9 cellular contexts compared by ENCODE assay signal in the genomic region with DNA sequence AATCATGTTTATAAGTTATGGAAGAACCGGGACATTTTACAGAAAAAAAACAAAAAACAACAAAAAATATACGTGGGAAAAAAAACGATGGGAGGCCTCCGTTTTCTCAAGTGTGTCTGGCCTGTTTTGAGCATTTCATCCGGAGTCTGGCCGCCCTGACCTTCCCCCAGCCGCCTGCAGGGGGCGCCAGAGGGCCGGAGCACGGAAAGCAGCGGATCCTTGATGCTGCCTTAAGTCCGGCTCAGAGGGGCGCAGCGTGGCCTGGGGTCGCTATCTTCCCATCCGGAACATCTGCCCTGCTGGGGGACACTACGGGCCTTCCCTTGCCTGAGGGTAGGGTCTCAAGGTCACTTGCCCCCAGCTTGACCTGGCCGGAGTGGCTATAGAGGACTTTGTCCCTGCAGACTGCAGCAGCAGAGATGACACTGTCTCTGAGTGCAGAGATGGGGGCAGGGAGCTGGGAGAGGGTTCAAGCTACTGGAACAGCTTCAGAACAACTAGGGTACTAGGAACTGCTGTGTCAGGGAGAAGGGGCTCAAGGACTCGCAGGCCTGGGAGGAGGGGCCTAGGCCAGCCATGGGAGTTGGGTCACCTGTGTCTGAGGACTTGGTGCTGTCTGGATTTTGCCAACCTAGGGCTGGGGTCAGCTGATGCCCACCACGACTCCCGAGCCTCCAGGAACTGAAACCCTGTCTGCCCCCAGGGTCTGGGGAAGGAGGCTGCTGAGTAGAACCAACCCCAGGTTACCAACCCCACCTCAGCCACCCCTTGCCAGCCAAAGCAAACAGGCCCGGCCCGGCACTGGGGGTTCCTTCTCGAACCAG. TPM values are rescaled to one million over a fixed set of nuclear protein-coding genes. Genes with fewer than 3 reads are reported as not detected.
A peak's percentile ranks its signal among the peaks of the same experiment; 100 is the strongest.
DNase-seq lines count a peak whose midpoint lies in the region; ATAC-seq and TF ChIP-seq lines count a peak whose summit lies in the region.
"Had no signal": no experiment of that assay in that cellular context is flagged by ENCODE, and none has a peak within 500 bp of the region (broad histone marks: within the 10 kb centered on the region; RNA-seq: fewer than 3 reads in every experiment).

No MANE protein-coding gene starts in this region.

- no peaks in the 10 kb centered on the region for H3K27me3 Mint-ChIP-seq in Caco-2 (ENCODE audit: insufficient read depth, unreplicated experiment)
- H3K27me3 Mint-ChIP-seq in activated naive CD4-positive, alpha-beta T cell treated with anti-CD3 and anti-CD28 coated beads, Interleukin-2, amount 10 ng/mL, durations not matched to agents 7 days and 5 days = peaks cover 44% of the 10 kb centered on the region

- no peak for ATAC-seq in HG03565 (IDR thresholded peaks at IDR 0.05; ENCODE audit: unreplicated experiment)

- BruUV-seq in Caco-2 (replicated peaks; lab: Mats Ljungman, UMichigan) = no TSS peak

- no peak overlapping the region for H3K4me2 ChIP-seq in SK-N-SH

- no peaks in the 10 kb centered on the region for H3K9me2 ChIP-seq in SK-N-SH

- intact Hi-C loops in Caco-2 (cut with micrococcal nuclease; ENCODE audit: unreplicated experiment) (loop anchor here (1.0 to 10.0 kb wide), 3 partner anchors 47 to 171 kb away; a partner anchor contains a TSS), head of caudate nucleus (cut with DNase I) (loop anchor here (5.0 to 10.0 kb wide), 2 partner anchors 48 to 151 kb away; no protein-coding TSS in a partner anchor), posterior vena cava (cut with DNase I) (loop anchor here in 1 of 2 donors (2.0 kb wide), 1 partner anchor 47 kb away; no protein-coding TSS in a partner anchor), vagina (cut with DNase I) (loop anchor here (5.0 kb wide), 1 partner anchor 48 kb away; no protein-coding TSS in a partner anchor)

- H3K4me1 Mint-ChIP-seq in Caco-2 (ENCODE audit: low read depth, unreplicated experiment) = peaks cover 15% of the 10 kb centered on the region
- H3K4me1 Mint-ChIP-seq in activated naive CD4-positive, alpha-beta T cell treated with anti-CD3 and anti-CD28 coated beads, Interleukin-2, amount 10 ng/mL, durations not matched to agents 7 days and 5 days = peaks cover 11% of the 10 kb centered on the region

- TF ChIP-seq POLR2A in vagina (IDR thresholded peaks at IDR 0.05) = no peak

- CTCF ChIA-PET in Caco-2 (lab: Charles Lee) = interaction anchor here (0.6 to 1.5 kb wide), 8 partner anchors 13 to 188 kb away, joined by 3 to 5 read pairs (median 4); a partner anchor contains a TSS
- CTCF ChIA-PET in SK-N-SH (lab: Yijun Ruan, JAX) = interaction anchor here (0.7 to 5.2 kb wide), 21 partner anchors 7 to 435 kb away, joined by 3 to 131 read pairs (median 5); a partner anchor contains a TSS
- CTCF ChIA-PET in activated naive CD4-positive, alpha-beta T cell treated with anti-CD3 and anti-CD28 coated beads, Interleukin-2, amount 10 ng/mL, durations not matched to agents 7 days and 5 days (lab: Charles Lee) = interaction anchor here (0.6 to 4.3 kb wide), 9 partner anchors 12 to 600 kb away, joined by 3 to 18 read pairs (median 5); no protein-coding TSS in a partner anchor

- no peak overlapping the region for H2AFZ ChIP-seq in SK-N-SH (ENCODE audit: low read depth)

- peaks cover 15% of the 10 kb centered on the region for H3F3A ChIP-seq in SK-N-SH (replicated peaks; ENCODE audit: insufficient read depth)

- H3K27me3 ChIP-seq in Caco-2 (replicated peaks; ENCODE audit: control insufficient read depth, insufficient read depth, low read length) (no peaks in the 10 kb centered on the region), SK-N-SH (ENCODE audit: insufficient read depth) (no peaks in the 10 kb centered on the region), vagina (no peaks in the 10 kb centered on the region)

- peaks cover 99% of the 10 kb centered on the region for H3K36me3 Mint-ChIP-seq in Caco-2 (ENCODE audit: insufficient read depth, unreplicated experiment)
- peaks cover 16% of the 10 kb centered on the region for H3K36me3 Mint-ChIP-seq in activated naive CD4-positive, alpha-beta T cell treated with anti-CD3 and anti-CD28 coated beads, Interleukin-2, amount 10 ng/mL, durations not matched to agents 7 days and 5 days

- H3K9ac ChIP-seq in SK-N-SH = no peak overlapping the region

- DNase-seq in Caco-2 = peak; percentile 71 to 89
- DNase-seq in HuH-7 (ENCODE audit: low spot score) = peak; percentile 75
- peak; percentile 88 for DNase-seq in SK-N-SH
- peak; percentile 77 for DNase-seq in activated naive CD4-positive, alpha-beta T cell treated with anti-CD3 and anti-CD28 coated beads, Interleukin-2, amount 10 ng/mL, durations not matched to agents 7 days and 5 days
- peak; percentile 51 to 94 (median 84) for DNase-seq in head of caudate nucleus
- DNase-seq in posterior vena cava (ENCODE audit: low spot score) = peak; percentile 93
- DNase-seq in vagina (ENCODE audit: extremely low spot score in 2 of 2) = no peak

- no peak for TF ChIP-seq EP300 in SK-N-SH (IDR thresholded peaks at IDR 0.05; ENCODE audit: borderline replicate concordance in 1 of 2, low read depth in 1 of 2, low read length in 1 of 2)

- POLR2A ChIA-PET in Caco-2 (lab: Charles Lee) = interaction anchor here (2.7 kb wide), 1 partner anchor 13 kb away, joined by 24 read pairs; a partner anchor contains a TSS
- POLR2A ChIA-PET in SK-N-SH (lab: Yijun Ruan, JAX) = interaction anchor here (1.5 kb wide), 1 partner anchor 11 kb away, joined by 3 read pairs; no protein-coding TSS in a partner anchor

- H3K4me3 Mint-ChIP-seq in Caco-2 (ENCODE audit: unreplicated experiment) = no peak overlapping the region
- no peak overlapping the region for H3K4me3 Mint-ChIP-seq in activated naive CD4-positive, alpha-beta T cell treated with anti-CD3 and anti-CD28 coated beads, Interleukin-2, amount 10 ng/mL, durations not matched to agents 7 days and 5 days

- H4K20me1 ChIP-seq in SK-N-SH (ENCODE audit: insufficient read depth) = no peaks in the 10 kb centered on the region

- no peaks in the 10 kb centered on the region; the same call in 1 of the 2 replicates for H3K79me2 ChIP-seq in SK-N-SH (ENCODE audit: insufficient read depth)

- H3K9me3 ChIP-seq in Caco-2 (no peaks in the 10 kb centered on the region), SK-N-SH (no peaks in the 10 kb centered on the region), vagina (no peaks in the 10 kb centered on the region)
- H3K9me3 ChIP-seq: SJSA1 had no signal

- WGBS in SK-N-SH (ENCODE audit: low lambda C conversion rate) = 16% methylated on average over 21 of the region's 24 CpGs

- peak overlapping the region; percentile 51 for H3K27ac Mint-ChIP-seq in Caco-2 (ENCODE audit: unreplicated experiment)
- H3K27ac Mint-ChIP-seq in activated naive CD4-positive, alpha-beta T cell treated with anti-CD3 and anti-CD28 coated beads, Interleukin-2, amount 10 ng/mL, durations not matched to agents 7 days and 5 days = no peak overlapping the region

- peaks cover 8% of the 10 kb centered on the region for H3K36me3 ChIP-seq in Caco-2 (ENCODE audit: control insufficient read depth, insufficient read depth, low read length)
- peaks cover 5 to 13% of the 10 kb centered on the region in 2 experiments for H3K36me3 ChIP-seq in SK-N-SH (replicated peaks in 1 of 2; ENCODE audit: control insufficient read depth in 1 of 2, insufficient read depth in 2 of 2, low read length in 1 of 2)
- peaks cover 0 to 26% of the 10 kb centered on the region in 2 donors for H3K36me3 ChIP-seq in vagina

- H3K4me3 ChIP-seq in Caco-2 (ENCODE audit: low read depth, low read length) (no peak overlapping the region), SK-N-SH (ENCODE audit: low read depth in 2 of 2, low read length in 1 of 2) (peak overlapping the region in 1 of 2 experiments; percentile 42; a peak in 1 of 4 replicates), vagina (no peak overlapping the region)
- H3K4me3 ChIP-seq: SJSA1 had no signal

- TF ChIP-seq RAD21 in SK-N-SH (IDR thresholded peaks at IDR 0.05; ENCODE audit: low read length) = peak; percentile 82

- H3K9me3 Mint-ChIP-seq in Caco-2 (ENCODE audit: unreplicated experiment) = no peaks in the 10 kb centered on the region
- H3K9me3 Mint-ChIP-seq in activated naive CD4-positive, alpha-beta T cell treated with anti-CD3 and anti-CD28 coated beads, Interleukin-2, amount 10 ng/mL, durations not matched to agents 7 days and 5 days = no peaks in the 10 kb centered on the region

- H3K27ac ChIP-seq in SK-N-SH (ENCODE audit: low read depth in 2 of 2, low read length in 1 of 2) (no peak overlapping the region), vagina (no peak overlapping the region)
- H3K27ac ChIP-seq: SJSA1 had no signal

- peak; percentile 99 for TF ChIP-seq CTCF in Caco-2 (IDR thresholded peaks at IDR 0.05; ENCODE audit: insufficient read depth in 1 of 2, low read depth in 1 of 2, low read length in 1 of 2, severe bottlenecking in 1 of 2, unreplicated experiment in 1 of 2)
- TF ChIP-seq CTCF in SK-N-SH (IDR thresholded peaks at IDR 0.05) = peak; percentile 99
- TF ChIP-seq CTCF in vagina (IDR thresholded peaks at IDR 0.05) = peak; percentile 96 to 98 (median 97)

- H3K4me1 ChIP-seq in Caco-2 (peaks cover 30% of the 10 kb centered on the region), SK-N-SH (ENCODE audit: control insufficient read depth in 1 of 2, insufficient read depth in 2 of 2, low read depth in 1 of 2, low read length in 1 of 2) (peaks cover 0 to 12% of the 10 kb centered on the region in 2 experiments; a peak in 1 of 4 replicates), vagina (peaks cover 23% of the 10 kb centered on the region)

RNA-seq across cellular contexts. Expression of a gene that starts 1.8 kb away (rescaled TPM):
- total RNA-seq in Caco-2 (2022) (1,346 and 1,404 TPM in 2 replicates), posterior vena cava (10 to 100 TPM; 16.8 to 57.8 TPM), vagina (170 TPM)
- polyA plus RNA-seq in SK-N-SH (2012; rRNA removed) = 56.0 and 65.7 TPM in 2 replicates
- polyA plus RNA-seq in SK-N-SH (2012; cell fraction: cytosol; rRNA removed) = 35.0 and 48.7 TPM in 2 replicates
- 58.4 and 73.3 TPM in 2 replicates for polyA plus RNA-seq in SK-N-SH (2012; cell fraction: nucleus; rRNA removed)

RNA-seq across cellular contexts. Expression of a gene that starts 10.6 kb away (rescaled TPM):
- total RNA-seq in Caco-2 (2022) (246 and 250 TPM in 2 replicates), posterior vena cava (1 to 10 TPM; 3.0 to 4.3 TPM), vagina (14.5 TPM)
- 0.73 and 2.7 TPM in 2 replicates for polyA plus RNA-seq in SK-N-SH (2012; rRNA removed)
- polyA plus RNA-seq in SK-N-SH (2012; cell fraction: cytosol; rRNA removed) = 0.98 and 1.0 TPM in 2 replicates
- 0.21 and 2.9 TPM in 2 replicates for polyA plus RNA-seq in SK-N-SH (2012; cell fraction: nucleus; rRNA removed)
- total RNA-seq: SJSA1 had no signal

RNA-seq across cellular contexts. Expression of a gene that starts 12.8 kb away (rescaled TPM):
- 205 and 227 TPM in 2 replicates for total RNA-seq in Caco-2 (2022)
- 66.9 and 78.9 TPM in 2 replicates for polyA plus RNA-seq in SK-N-SH (2012; rRNA removed)
- polyA plus RNA-seq in SK-N-SH (2012; cell fraction: cytosol; rRNA removed) = 35.9 and 62.2 TPM in 2 replicates
- 55.6 and 65.1 TPM in 2 replicates for polyA plus RNA-seq in SK-N-SH (2012; cell fraction: nucleus; rRNA removed)
- 10 to 100 TPM; 27.8 to 29.9 TPM for total RNA-seq in posterior vena cava
- total RNA-seq in vagina = 31.4 TPM

RNA-seq across cellular contexts. Expression of a gene that starts 38.2 kb away (rescaled TPM):
- not detected in 2 replicates for total RNA-seq in Caco-2 (2022)
- not detected in 2 replicates for polyA plus RNA-seq in SK-N-SH (2012; rRNA removed)
- polyA plus RNA-seq in SK-N-SH (2012; cell fraction: cytosol; rRNA removed) = not detected in 2 replicates
- polyA plus RNA-seq in SK-N-SH (2012; cell fraction: nucleus; rRNA removed) = not detected in 2 replicates
- not detected for total RNA-seq in posterior vena cava
- total RNA-seq in vagina = not detected
- total RNA-seq: SJSA1 had no signal

RNA-seq across cellular contexts. Expression of a gene that starts 42.0 kb away (rescaled TPM):
- total RNA-seq in Caco-2 (2022) (not detected in 2 replicates), posterior vena cava (not detected), vagina (not detected)
- polyA plus RNA-seq in SK-N-SH (2012; rRNA removed) = not detected in 2 replicates
- not detected in 2 replicates for polyA plus RNA-seq in SK-N-SH (2012; cell fraction: cytosol; rRNA removed)
- not detected in 2 replicates for polyA plus RNA-seq in SK-N-SH (2012; cell fraction: nucleus; rRNA removed)
- total RNA-seq: SJSA1 had no signal

Comparison
In these comparisons a context has a peak if more than half of its experiments do, and no peak if none do; other contexts are left out.
1. DNase-seq: peak in Caco-2 (2 of 2), HuH-7 (single experiment), SK-N-SH (single experiment), activated naive CD4-positive, alpha-beta T cell treated with anti-CD3 and anti-CD28 coated beads, Interleukin-2, amount 10 ng/mL, durations not matched to agents 7 days and 5 days (single experiment), head of caudate nucleus (42 of 42) and posterior vena cava (single experiment); none in vagina (0 of 2).
2. RNA of a gene that starts 10.6 kb away (total RNA-seq): 246 to 250 TPM in Caco-2; 14.5 TPM in vagina (single experiment) and 3.0 to 4.3 TPM in posterior vena cava; every median in the first group is over 10 times any median in the second.
3. Peak in every context shown above with its lines, with median percentiles within 50 percentile points of each other: CTCF ChIP-seq.